ENCODE assay signal across 8 cellular contexts in the genomic region with DNA sequence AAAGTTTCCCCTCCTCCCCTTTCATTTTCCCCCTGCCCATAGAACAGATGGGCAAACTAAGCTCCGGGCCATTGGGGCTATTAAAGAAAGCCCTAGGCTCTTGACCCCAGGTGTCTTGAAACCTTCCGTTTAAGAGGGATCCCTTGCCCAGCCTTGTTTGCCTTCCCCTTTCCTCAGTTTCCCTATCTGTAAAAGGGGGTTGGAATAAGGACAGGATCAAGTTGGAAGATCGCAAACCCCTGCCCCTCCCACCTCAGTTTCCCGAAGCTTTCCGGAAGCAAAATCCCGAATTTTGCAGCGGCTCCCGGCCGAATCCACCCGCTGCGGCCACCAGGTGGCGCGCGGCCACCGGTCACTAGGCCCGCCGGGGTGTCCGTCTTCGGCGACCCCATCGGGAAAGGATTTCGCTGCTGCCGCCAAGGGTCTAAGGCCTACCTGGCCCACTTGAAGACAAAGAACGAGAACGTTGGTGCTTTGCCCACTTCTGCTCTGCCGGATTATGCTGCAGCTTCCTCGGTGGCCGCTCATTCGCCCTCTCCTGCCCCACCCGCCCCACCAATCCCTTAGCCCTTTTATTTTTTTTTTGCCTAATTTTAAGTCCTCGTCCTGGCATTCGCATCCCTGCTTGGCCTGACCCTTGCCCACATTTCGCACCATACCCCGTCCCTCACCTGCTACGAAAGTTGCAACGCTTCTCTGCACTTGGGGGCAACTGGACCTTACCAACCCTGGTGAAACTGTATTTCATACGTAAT. TPM values are rescaled to one million over a fixed set of nuclear protein-coding genes. Genes with fewer than 3 reads are reported as not detected.
DNase-seq lines count a peak whose midpoint lies in the region; ATAC-seq and TF ChIP-seq lines count a peak whose summit lies in the region.

No MANE protein-coding gene starts in this region.

- peaks cover 42% of the 10 kb centered on the region for H3K36me3 Mint-ChIP-seq in Calu3 (ENCODE audit: insufficient read depth, unreplicated experiment)

- H3K27ac ChIP-seq in HUES48 (ENCODE audit: low read depth, low read length) (peak overlapping the region; percentile 95), brain microvascular endothelial cell (no peak overlapping the region), rectal smooth muscle tissue (ENCODE audit: low read depth, low read length) (peak overlapping the region; percentile 60)

- peak overlapping the region; percentile 97 for H3K27ac Mint-ChIP-seq in Calu3 (ENCODE audit: unreplicated experiment)

- H3K9me3 Mint-ChIP-seq in Calu3 (ENCODE audit: low read depth, unreplicated experiment) = no peaks in the 10 kb centered on the region

- TF ChIP-seq CTCF in Calu3 (IDR thresholded peaks at IDR 0.05; ENCODE audit: unreplicated experiment) (peak; percentile 80), brain microvascular endothelial cell (IDR thresholded peaks at IDR 0.05; ENCODE audit: low read depth, low read length, missing control alignments) (peak; percentile 90)

- peaks cover 8% of the 10 kb centered on the region for H3K27me3 Mint-ChIP-seq in Calu3 (ENCODE audit: unreplicated experiment)

- peaks cover 26% of the 10 kb centered on the region for H3K4me1 ChIP-seq in HUES48 (ENCODE audit: control insufficient read depth, insufficient read depth, low read length)
- H3K4me1 ChIP-seq in rectal smooth muscle tissue (ENCODE audit: control insufficient read depth, insufficient read depth, low read length) = no peaks in the 10 kb centered on the region

- no peaks in the 10 kb centered on the region for H3K36me3 ChIP-seq in HUES48 (ENCODE audit: control insufficient read depth, insufficient read depth, low read length)
- H3K36me3 ChIP-seq in brain microvascular endothelial cell (replicated peaks) = no peaks in the 10 kb centered on the region
- H3K36me3 ChIP-seq in rectal smooth muscle tissue (ENCODE audit: control insufficient read depth, insufficient read depth, low read length) = no peaks in the 10 kb centered on the region

- H3K4me3 ChIP-seq in HUES48 (ENCODE audit: low read depth, low read length) (peak overlapping the region; percentile 83), brain microvascular endothelial cell (ENCODE audit: low read depth, low read length) (peak overlapping the region; percentile 48), iPS-11a (ENCODE audit: low read depth, low read length) (peak overlapping the region; percentile 34), rectal smooth muscle tissue (ENCODE audit: low read length) (peak overlapping the region; percentile 72)

- in situ Hi-C loops in brain microvascular endothelial cell (cut with HindIII; ENCODE audit: low pct_ligation_motif_present, low sequenced_read_pairs) = no loop called here

- H3K27me3 ChIP-seq in HUES48 (ENCODE audit: control insufficient read depth, insufficient read depth, low read length) (peaks cover 46% of the 10 kb centered on the region), brain microvascular endothelial cell (replicated peaks) (peaks cover 20% of the 10 kb centered on the region), rectal smooth muscle tissue (ENCODE audit: control insufficient read depth, insufficient read depth, low read length) (peaks cover 4% of the 10 kb centered on the region)

- peak overlapping the region; percentile 97 for H3K4me3 Mint-ChIP-seq in Calu3 (ENCODE audit: low read depth, unreplicated experiment)

- CTCF ChIA-PET in Calu3 (lab: Charles Lee) = interaction anchor here (0.6 to 6.9 kb wide), 6 partner anchors 66 to 401 kb away, joined by 3 to 80 read pairs (median 4); a partner anchor contains a TSS

- BruUV-seq in Calu3 (replicated peaks; lab: Mats Ljungman, UMichigan) = no TSS peak

- no peaks in the 10 kb centered on the region for H3K9me3 ChIP-seq in HUES48 (ENCODE audit: control insufficient read depth, insufficient read depth, low read length)

- intact Hi-C loops in Calu3 (cut with micrococcal nuclease; ENCODE audit: unreplicated experiment) = no loop called here

- no peak overlapping the region for H3K9ac ChIP-seq in HUES48 (ENCODE audit: low read depth, low read length)
- no peak overlapping the region for H3K9ac ChIP-seq in rectal smooth muscle tissue (ENCODE audit: low read length)

- DNase-seq in Calu3 = peak; percentile 77
- DNase-seq in SHP77 (lab: John Stamatoyannopoulos, UW) = peak; percentile 63 to 69
- peak; percentile 36 for DNase-seq in brain microvascular endothelial cell
- no peak for DNase-seq in central memory CD4-positive, alpha-beta T cell

- no peak for ATAC-seq in GM18868 (IDR thresholded peaks at IDR 0.05; ENCODE audit: unreplicated experiment)

- H3K4me1 Mint-ChIP-seq in Calu3 (ENCODE audit: low read depth, unreplicated experiment) = peaks cover 12% of the 10 kb centered on the region

RNA-seq across cellular contexts. Expression of a gene that starts 0.9 kb away (rescaled TPM):
- total RNA-seq in Calu3 (2022) = 5.9 and 6.7 TPM in 2 replicates

RNA-seq across cellular contexts. Expression of a gene that starts 4.9 kb away (rescaled TPM):
- total RNA-seq in Calu3 (2022) = 0.88 and 0.99 TPM in 2 replicates
